Comparison of ENCODE assay signal across 8 cellular contexts in the genomic region with DNA sequence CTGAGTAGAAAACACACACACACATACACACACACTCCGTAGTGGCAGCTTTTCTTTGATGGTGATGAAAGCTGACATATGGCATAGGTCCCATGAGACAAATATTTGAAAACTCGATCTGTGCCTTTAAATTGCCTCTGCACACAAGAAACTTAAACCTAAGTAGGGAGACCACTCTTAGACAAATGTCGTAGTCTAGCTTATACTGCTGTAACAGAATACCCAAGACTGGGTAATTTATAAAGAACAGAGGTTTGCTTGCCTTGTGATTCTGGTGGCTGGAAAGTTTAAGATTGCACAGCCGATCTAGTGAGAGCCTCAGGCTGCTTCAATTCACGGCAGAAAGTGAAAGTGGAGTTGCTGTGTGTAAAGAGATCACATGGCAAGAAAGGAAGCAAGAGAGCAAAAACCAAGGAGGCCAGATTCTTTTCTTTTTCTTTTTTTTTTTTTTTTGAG.
DNase-seq lines count a peak whose midpoint lies in the region; ATAC-seq and TF ChIP-seq lines count a peak whose summit lies in the region.

No MANE protein-coding gene starts in this region.

- ATAC-seq in GM19324 (IDR thresholded peaks at IDR 0.05; ENCODE audit: low FRiP score, unreplicated experiment) (peak; percentile 57), HG03571 (IDR thresholded peaks at IDR 0.05; ENCODE audit: unreplicated experiment) (peak; percentile 68), lower lobe of right lung (peak; percentile 78 to 85), T-helper 17 cell (no peak)

- H3K9me3 ChIP-seq in lower lobe of right lung (no peaks in the 10 kb centered on the region), T-helper 17 cell (ENCODE audit: control insufficient read depth, low read length, poor library complexity, severe bottlenecking) (no peaks in the 10 kb centered on the region)

- H3K4me3 ChIP-seq in AG10803 (ENCODE audit: low read length) (peak overlapping the region; percentile 32), lower lobe of right lung (peak overlapping the region; percentile 41)

- H3K27me3 Mint-ChIP-seq in activated naive CD8-positive, alpha-beta T cell treated with anti-CD3 and anti-CD28 coated beads for 36 hours, result no peaks in the 10 kb centered on the region
- H3K27me3 Mint-ChIP-seq in T-helper 17 cell, result no peaks in the 10 kb centered on the region

- peak overlapping the region; percentile 16 for H3K4me3 Mint-ChIP-seq in activated naive CD8-positive, alpha-beta T cell treated with anti-CD3 and anti-CD28 coated beads for 36 hours
- H3K4me3 Mint-ChIP-seq in T-helper 17 cell, result no peak overlapping the region

- no peak for TF ChIP-seq CTCF in AG10803 (conservative IDR thresholded peaks at IDR 0.05; ENCODE audit: low read length)
- no peak for TF ChIP-seq CTCF in lower lobe of right lung (IDR thresholded peaks at IDR 0.05)

- no peaks in the 10 kb centered on the region for H3K36me3 Mint-ChIP-seq in activated naive CD8-positive, alpha-beta T cell treated with anti-CD3 and anti-CD28 coated beads for 36 hours
- H3K36me3 Mint-ChIP-seq in T-helper 17 cell (ENCODE audit: low read depth), result no peaks in the 10 kb centered on the region

- H3K27ac Mint-ChIP-seq in activated naive CD8-positive, alpha-beta T cell treated with anti-CD3 and anti-CD28 coated beads for 36 hours, result no peak overlapping the region
- H3K27ac Mint-ChIP-seq in T-helper 17 cell, result no peak overlapping the region

- no peaks in the 10 kb centered on the region for H3K4me1 ChIP-seq in lower lobe of right lung

- peak overlapping the region; percentile 47 for H3K27ac ChIP-seq in lower lobe of right lung

- H3K9me3 Mint-ChIP-seq in activated naive CD8-positive, alpha-beta T cell treated with anti-CD3 and anti-CD28 coated beads for 36 hours, result no peaks in the 10 kb centered on the region

- H3K4me1 Mint-ChIP-seq in activated naive CD8-positive, alpha-beta T cell treated with anti-CD3 and anti-CD28 coated beads for 36 hours, result peaks cover 2% of the 10 kb centered on the region
- H3K4me1 Mint-ChIP-seq in T-helper 17 cell, result no peaks in the 10 kb centered on the region

- DNase-seq in AG10803 (ENCODE audit: low read depth) (peak; percentile 64), lower lobe of right lung (no peak), amniotic stem cell (lab: John Stamatoyannopoulos, UW) (no peak), T-helper 17 cell (no peak), NCI-H510A (lab: John Stamatoyannopoulos, UW) (no peak)
- DNase-seq in activated naive CD8-positive, alpha-beta T cell treated with anti-CD3 and anti-CD28 coated beads for 36 hours, result no peak

- no peaks in the 10 kb centered on the region for H3K27me3 ChIP-seq in lower lobe of right lung (ENCODE audit: low read depth)

- intact Hi-C loops in lower lobe of right lung (cut with DNase I), result no loop called here

- H3K36me3 ChIP-seq in lower lobe of right lung, result no peaks in the 10 kb centered on the region
